In the genomic region with DNA sequence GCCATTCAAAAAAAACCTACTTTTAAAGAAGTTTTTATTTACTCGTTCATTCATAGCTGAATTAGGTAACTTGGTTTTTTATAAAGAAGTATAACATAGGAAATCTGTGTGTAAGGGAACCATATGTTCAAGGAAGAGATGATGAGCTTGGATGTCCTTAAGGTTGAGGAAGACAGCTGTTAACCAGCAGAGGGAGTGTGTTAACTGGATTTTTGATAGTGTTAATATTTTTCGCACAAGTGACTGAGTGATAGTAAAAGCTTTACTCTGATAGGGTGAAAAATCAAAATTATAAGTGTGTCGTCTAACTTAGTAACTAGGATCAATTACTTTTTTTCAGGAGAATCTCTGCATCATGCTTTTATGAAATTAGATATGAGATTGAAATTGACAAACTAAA, we compare ENCODE assay signal across 10 cellular contexts.
A peak's percentile ranks its signal among the peaks of the same experiment; 100 is the strongest.
DNase-seq lines count a peak whose midpoint lies in the region; ATAC-seq, FAIRE-seq and TF ChIP-seq lines count a peak whose summit lies in the region.
"Had no signal": no experiment of that assay in that cellular context is flagged by ENCODE, and none has a peak within 500 bp of the region (broad histone marks: within the 10 kb centered on the region; RNA-seq: fewer than 3 reads in every experiment).

No MANE protein-coding gene starts in this region.

- no peak overlapping the region for H2BK12ac ChIP-seq in mesenchymal stem cell (ENCODE audit: low read length in 2 of 2)

- no peak overlapping the region for H4K91ac ChIP-seq in mesenchymal stem cell (ENCODE audit: low read length)

- no peak overlapping the region for H3K4ac ChIP-seq in mesenchymal stem cell (ENCODE audit: low read depth in 1 of 2, low read length in 2 of 2)

- H3K9me3 ChIP-seq in cardiac muscle cell (ENCODE audit: low read depth), result no peaks in the 10 kb centered on the region
- no peaks in the 10 kb centered on the region for H3K9me3 ChIP-seq in right cardiac atrium (ENCODE audit: control insufficient read depth, low read length)
- no peaks in the 10 kb centered on the region for H3K9me3 ChIP-seq in PC-3 (ENCODE audit: low read length)
- H3K9me3 ChIP-seq in mesenchymal stem cell (ENCODE audit: control insufficient read depth, low read length), result no peaks in the 10 kb centered on the region

- TF ChIP-seq CTCF in cardiac muscle cell (IDR thresholded peaks at IDR 0.05; ENCODE audit: low read depth, low read length), result peak; percentile 7
- TF ChIP-seq CTCF in PC-3 (conservative IDR thresholded peaks at IDR 0.05; ENCODE audit: low read depth, low read length), result peak; percentile 63
- TF ChIP-seq CTCF in fibroblast of the aortic adventitia (IDR thresholded peaks at IDR 0.05; ENCODE audit: insufficient read depth, low read length), result peak; percentile 52

- no peak overlapping the region for H3K4me2 ChIP-seq in PC-3 (ENCODE audit: low read length)
- no peak overlapping the region for H3K4me2 ChIP-seq in mesenchymal stem cell (ENCODE audit: low read length, poor library complexity, severe bottlenecking)

- H3K4me1 ChIP-seq in cardiac muscle cell (ENCODE audit: low read depth) (no peaks in the 10 kb centered on the region), right cardiac atrium (ENCODE audit: control insufficient read depth, insufficient read depth, low read length) (no peaks in the 10 kb centered on the region), PC-3 (ENCODE audit: insufficient read depth, low read length) (no peaks in the 10 kb centered on the region), mesenchymal stem cell (ENCODE audit: control insufficient read depth, insufficient read depth, low read depth, low read length) (no peaks in the 10 kb centered on the region)

- no peak overlapping the region for H3K18ac ChIP-seq in mesenchymal stem cell (ENCODE audit: low read depth in 1 of 2, low read length in 2 of 2)

- H3F3A ChIP-seq in PC-3 (ENCODE audit: low read length, unreplicated experiment), result no peaks in the 10 kb centered on the region

- H3K79me1 ChIP-seq in mesenchymal stem cell (replicated peaks; ENCODE audit: low read length, poor library complexity, severe bottlenecking), result no peaks in the 10 kb centered on the region

- BruUV-seq in PC-3 (replicated peaks; lab: Mats Ljungman, UMichigan), result no TSS peak

- intact Hi-C loops in right cardiac atrium (cut with DNase I), result no loop called here
- intact Hi-C loops in PC-3 (cut with micrococcal nuclease), result loop anchor here (1.0 kb wide), 1 partner anchor 105 kb away; no protein-coding TSS in a partner anchor

- no peak overlapping the region for H3K27ac ChIP-seq in cardiac muscle cell
- no peak overlapping the region for H3K27ac ChIP-seq in right cardiac atrium (ENCODE audit: low read length)
- no peak overlapping the region for H3K27ac ChIP-seq in PC-3 (ENCODE audit: low read length)
- no peak overlapping the region for H3K27ac ChIP-seq in mesenchymal stem cell (ENCODE audit: low read length, poor library complexity, severe bottlenecking)

- H2AFZ ChIP-seq in PC-3 (ENCODE audit: low read length), result no peak overlapping the region
- H2AFZ ChIP-seq in mesenchymal stem cell (ENCODE audit: low read depth, low read length), result no peak overlapping the region

- H2BK120ac ChIP-seq in mesenchymal stem cell (ENCODE audit: low read depth, low read length), result no peak overlapping the region

- no peaks in the 10 kb centered on the region for H3K9me2 ChIP-seq in PC-3 (replicated peaks; ENCODE audit: low read length)

- H3K27me3 ChIP-seq in cardiac muscle cell (no peaks in the 10 kb centered on the region), right cardiac atrium (ENCODE audit: control insufficient read depth, insufficient read depth) (no peaks in the 10 kb centered on the region), PC-3 (ENCODE audit: low read length) (no peaks in the 10 kb centered on the region), mesenchymal stem cell (ENCODE audit: control insufficient read depth in 1 of 2, insufficient read depth in 1 of 2, low read length in 2 of 2) (no peaks in the 10 kb centered on the region)

- 29% methylated on average over 3 of the region's 3 CpGs for WGBS in right cardiac atrium
- WGBS in mesenchymal stem cell, result 92% methylated on average over 3 of the region's 3 CpGs

- no peak overlapping the region for H2BK15ac ChIP-seq in mesenchymal stem cell (ENCODE audit: low read depth, poor library complexity, severe bottlenecking)

- FAIRE-seq in urothelium cell line (lab: Jason Lieb, UNC), result no peak

- H3K9ac ChIP-seq in PC-3 (ENCODE audit: low read length) (no peak overlapping the region), mesenchymal stem cell (ENCODE audit: low read length) (no peak overlapping the region)

- no peak overlapping the region for H2BK5ac ChIP-seq in mesenchymal stem cell (ENCODE audit: low read depth, low read length, poor library complexity, severe bottlenecking)

- H3K23ac ChIP-seq in mesenchymal stem cell (ENCODE audit: low read length in 2 of 2), result no peak overlapping the region

- H3K4me3 ChIP-seq in cardiac muscle cell, result no peak overlapping the region
- no peak overlapping the region for H3K4me3 ChIP-seq in right cardiac atrium (ENCODE audit: low read length)
- no peak overlapping the region for H3K4me3 ChIP-seq in PC-3 (ENCODE audit: low read length)
- no peak overlapping the region for H3K4me3 ChIP-seq in fibroblast of the aortic adventitia (ENCODE audit: low read depth, low read length)
- H3K4me3 ChIP-seq in mesenchymal stem cell (ENCODE audit: insufficient read depth in 1 of 2, low read depth in 1 of 2, low read length in 2 of 2), result no peak overlapping the region

- H4K8ac ChIP-seq in mesenchymal stem cell (ENCODE audit: low read length), result no peak overlapping the region

- H4K20me1 ChIP-seq in PC-3 (ENCODE audit: low read length), result no peaks in the 10 kb centered on the region

- ATAC-seq in right cardiac atrium (no peak), PC-3 (peak; percentile 33; the same call in 1 of the 2 replicates), GM18909 (IDR thresholded peaks at IDR 0.05; ENCODE audit: poor library complexity, unreplicated experiment) (no peak)

- DNase-seq in cardiac muscle cell (ENCODE audit: low read depth in 1 of 2, low spot score in 1 of 2) (peak; percentile 5 to 19), right cardiac atrium (no peak), PC-3 (peak; percentile 44), fibroblast of the aortic adventitia (ENCODE audit: low read depth) (peak; percentile 59), urothelium cell line (ENCODE audit: low spot score) (peak; percentile 30), mesenchymal stem cell (no peak)
- DNase-seq in activated CD4-positive, alpha-beta T cell treated with anti-CD3 and anti-CD28 coated beads for 4 hours, result no peak
- DNase-seq: activated B cell treated with CpG ODN at 0.5 μM for 24 hours; CD4-positive, alpha-beta memory T cell had no signal

- H2AK5ac ChIP-seq in mesenchymal stem cell (ENCODE audit: low read length, severe bottlenecking), result no peak overlapping the region

- CTCF ChIA-PET in PC-3 (lab: Charles Lee), result interaction anchor here (0.7 kb wide), 1 partner anchor 634 kb away, joined by 4 read pairs; no protein-coding TSS in a partner anchor

- H3K79me2 ChIP-seq in PC-3 (ENCODE audit: low read length), result no peaks in the 10 kb centered on the region

- POLR2A ChIA-PET in PC-3 (lab: Charles Lee; ENCODE audit: unreplicated experiment), result no interaction called here

- H3K14ac ChIP-seq in mesenchymal stem cell (ENCODE audit: low read length in 2 of 2), result no peak overlapping the region

- no peaks in the 10 kb centered on the region for H3K36me3 ChIP-seq in cardiac muscle cell
- H3K36me3 ChIP-seq in PC-3 (ENCODE audit: low read depth, low read length), result no peaks in the 10 kb centered on the region
- H3K36me3 ChIP-seq in mesenchymal stem cell (ENCODE audit: control insufficient read depth in 1 of 2, insufficient read depth in 2 of 2, low read depth in 1 of 2, low read length in 2 of 2), result no peaks in the 10 kb centered on the region

Comparison
In these comparisons a context has a peak if more than half of its experiments do, and no peak if none do; other contexts are left out.
1. DNase-seq: peak in cardiac muscle cell (2 of 2), PC-3 (single experiment), fibroblast of the aortic adventitia (single experiment) and urothelium cell line (single experiment); none in right cardiac atrium (0 of 3), activated CD4-positive, alpha-beta T cell treated with anti-CD3 and anti-CD28 coated beads for 4 hours (0 of 2) and mesenchymal stem cell (single experiment).
2. CTCF ChIP-seq: peak in every context shown above with its lines; median percentile 63 in PC-3; 52 in fibroblast of the aortic adventitia; 7 in cardiac muscle cell.